ENCODE assay signal across 8 cellular contexts in genomic region chr7:140176811-140177702, GRCh38. TPM values are rescaled to one million over a fixed set of nuclear protein-coding genes. Genes with fewer than 3 reads are reported as not detected.
DNase-seq lines count a peak whose midpoint lies in the region; ATAC-seq and TF ChIP-seq lines count a peak whose summit lies in the region.

A gene with protein sequence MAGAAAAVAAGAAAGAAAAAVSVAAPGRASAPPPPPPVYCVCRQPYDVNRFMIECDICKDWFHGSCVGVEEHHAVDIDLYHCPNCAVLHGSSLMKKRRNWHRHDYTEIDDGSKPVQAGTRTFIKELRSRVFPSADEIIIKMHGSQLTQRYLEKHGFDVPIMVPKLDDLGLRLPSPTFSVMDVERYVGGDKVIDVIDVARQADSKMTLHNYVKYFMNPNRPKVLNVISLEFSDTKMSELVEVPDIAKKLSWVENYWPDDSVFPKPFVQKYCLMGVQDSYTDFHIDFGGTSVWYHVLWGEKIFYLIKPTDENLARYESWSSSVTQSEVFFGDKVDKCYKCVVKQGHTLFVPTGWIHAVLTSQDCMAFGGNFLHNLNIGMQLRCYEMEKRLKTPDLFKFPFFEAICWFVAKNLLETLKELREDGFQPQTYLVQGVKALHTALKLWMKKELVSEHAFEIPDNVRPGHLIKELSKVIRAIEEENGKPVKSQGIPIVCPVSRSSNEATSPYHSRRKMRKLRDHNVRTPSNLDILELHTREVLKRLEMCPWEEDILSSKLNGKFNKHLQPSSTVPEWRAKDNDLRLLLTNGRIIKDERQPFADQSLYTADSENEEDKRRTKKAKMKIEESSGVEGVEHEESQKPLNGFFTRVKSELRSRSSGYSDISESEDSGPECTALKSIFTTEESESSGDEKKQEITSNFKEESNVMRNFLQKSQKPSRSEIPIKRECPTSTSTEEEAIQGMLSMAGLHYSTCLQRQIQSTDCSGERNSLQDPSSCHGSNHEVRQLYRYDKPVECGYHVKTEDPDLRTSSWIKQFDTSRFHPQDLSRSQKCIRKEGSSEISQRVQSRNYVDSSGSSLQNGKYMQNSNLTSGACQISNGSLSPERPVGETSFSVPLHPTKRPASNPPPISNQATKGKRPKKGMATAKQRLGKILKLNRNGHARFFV (minus strand): TSS chr7:140176983. CDS start chr7:140176937, 46 bp downstream.

- TF ChIP-seq CTCF in fibroblast of mammary gland (conservative IDR thresholded peaks at IDR 0.05; ENCODE audit: control insufficient read depth, insufficient read depth, low read depth, low read length) = no peak
- no peak for TF ChIP-seq CTCF in natural killer cell (IDR thresholded peaks at IDR 0.05)

- peak within 1 kb of the TSS; percentile 72 for H3K4me3 ChIP-seq in fibroblast of mammary gland (ENCODE audit: control insufficient read depth, low read depth, low read length)

- peaks cover 18% of the 10 kb centered on the region for H3K4me1 Mint-ChIP-seq in activated T-helper 17 cell treated with anti-CD3 and anti-CD28 coated beads, Interleukin-2, amount 50 U/mL, for 72 hours
- H3K4me1 Mint-ChIP-seq in natural killer cell = peaks cover 20 to 30% of the 10 kb centered on the region in 2 donors
- peaks cover 29% of the 10 kb centered on the region for H3K4me1 Mint-ChIP-seq in stimulated activated memory B cell treated with anti-CD40 and anti-IgM and Interleukin-4, amounts not matched to agents 10 μg/mL and 1 μg/mL and 100 μg/mL, for 72 hours

- H3K27ac Mint-ChIP-seq in activated T-helper 17 cell treated with anti-CD3 and anti-CD28 coated beads, Interleukin-2, amount 50 U/mL, for 72 hours = peak within 1 kb of the TSS; percentile 91
- H3K27ac Mint-ChIP-seq in natural killer cell = peak within 1 kb of the TSS; percentile 92 to 94
- H3K27ac Mint-ChIP-seq in stimulated activated memory B cell treated with anti-CD40 and anti-IgM and Interleukin-4, amounts not matched to agents 10 μg/mL and 1 μg/mL and 100 μg/mL, for 72 hours = peak within 1 kb of the TSS; percentile 94

- intact Hi-C loops in natural killer cell (cut with micrococcal nuclease) = loop anchor here (2.0 to 10.0 kb wide), 5 partner anchors 302 to 838 kb away; partner anchors contain the start of genes FMC1 and MRPS33

- peaks cover under 1% of the 10 kb centered on the region for H3K27me3 Mint-ChIP-seq in activated T-helper 17 cell treated with anti-CD3 and anti-CD28 coated beads, Interleukin-2, amount 50 U/mL, for 72 hours
- H3K27me3 Mint-ChIP-seq in natural killer cell (ENCODE audit: low read depth in 2 of 2) = peaks cover 6 to 11% of the 10 kb centered on the region in 2 donors
- no peaks in the 10 kb centered on the region for H3K27me3 Mint-ChIP-seq in stimulated activated memory B cell treated with anti-CD40 and anti-IgM and Interleukin-4, amounts not matched to agents 10 μg/mL and 1 μg/mL and 100 μg/mL, for 72 hours

- peak; percentile 68 for ATAC-seq in GM21786 (IDR thresholded peaks at IDR 0.05; ENCODE audit: unreplicated experiment)
- peak; percentile 82 for ATAC-seq in activated T-helper 17 cell treated with anti-CD3 and anti-CD28 coated beads, Interleukin-2, amount 50 U/mL, for 72 hours (replicated peaks)
- peak; percentile 66 to 89 (median 73) for ATAC-seq in natural killer cell
- peak; percentile 91 for ATAC-seq in stimulated activated memory B cell treated with anti-CD40 and anti-IgM and Interleukin-4, amounts not matched to agents 10 μg/mL and 1 μg/mL and 100 μg/mL, for 72 hours

- DNase-seq in DMS53 (lab: John Stamatoyannopoulos, UW) = peak; percentile 99
- DNase-seq in Kasumi-1 (lab: John Stamatoyannopoulos, UW) = peak; percentile 78 to 84
- DNase-seq in RPMI8226 = peak; percentile 97
- DNase-seq in fibroblast of mammary gland (ENCODE audit: low read depth) = peak; percentile 85
- peak; percentile 87 for DNase-seq in natural killer cell

- H3K9me3 Mint-ChIP-seq in activated T-helper 17 cell treated with anti-CD3 and anti-CD28 coated beads, Interleukin-2, amount 50 U/mL, for 72 hours = no peaks in the 10 kb centered on the region
- no peaks in the 10 kb centered on the region for H3K9me3 Mint-ChIP-seq in natural killer cell
- no peaks in the 10 kb centered on the region for H3K9me3 Mint-ChIP-seq in stimulated activated memory B cell treated with anti-CD40 and anti-IgM and Interleukin-4, amounts not matched to agents 10 μg/mL and 1 μg/mL and 100 μg/mL, for 72 hours

- H3K4me3 Mint-ChIP-seq in activated T-helper 17 cell treated with anti-CD3 and anti-CD28 coated beads, Interleukin-2, amount 50 U/mL, for 72 hours = peak within 1 kb of the TSS; percentile 99
- peak within 1 kb of the TSS; percentile 99 for H3K4me3 Mint-ChIP-seq in natural killer cell
- peak within 1 kb of the TSS; percentile 89 for H3K4me3 Mint-ChIP-seq in stimulated activated memory B cell treated with anti-CD40 and anti-IgM and Interleukin-4, amounts not matched to agents 10 μg/mL and 1 μg/mL and 100 μg/mL, for 72 hours

- peaks cover 36% of the 10 kb centered on the region for H3K36me3 Mint-ChIP-seq in activated T-helper 17 cell treated with anti-CD3 and anti-CD28 coated beads, Interleukin-2, amount 50 U/mL, for 72 hours (ENCODE audit: low read depth)
- no peaks in the 10 kb centered on the region for H3K36me3 Mint-ChIP-seq in natural killer cell
- H3K36me3 Mint-ChIP-seq in stimulated activated memory B cell treated with anti-CD40 and anti-IgM and Interleukin-4, amounts not matched to agents 10 μg/mL and 1 μg/mL and 100 μg/mL, for 72 hours = no peaks in the 10 kb centered on the region

RNA-seq across cellular contexts. Expression of the gene that starts here (rescaled TPM):
- 10 to 100 TPM; 31.1 to 48.7 TPM for total RNA-seq in activated T-helper 17 cell treated with anti-CD3 and anti-CD28 coated beads, Interleukin-2, amount 50 U/mL, for 72 hours
- 10 to 100 TPM; 25.2 to 38.1 (median 36.1) TPM for total RNA-seq in natural killer cell

Comparison
In these comparisons a context has a peak if more than half of its experiments do, and no peak if none do; other contexts are left out.
1. Peak in every context shown above with its lines: DNase-seq, ATAC-seq and H3K4me3 ChIP-seq.